Comparison of ENCODE assay signal across 24 cellular contexts in the genomic region with DNA sequence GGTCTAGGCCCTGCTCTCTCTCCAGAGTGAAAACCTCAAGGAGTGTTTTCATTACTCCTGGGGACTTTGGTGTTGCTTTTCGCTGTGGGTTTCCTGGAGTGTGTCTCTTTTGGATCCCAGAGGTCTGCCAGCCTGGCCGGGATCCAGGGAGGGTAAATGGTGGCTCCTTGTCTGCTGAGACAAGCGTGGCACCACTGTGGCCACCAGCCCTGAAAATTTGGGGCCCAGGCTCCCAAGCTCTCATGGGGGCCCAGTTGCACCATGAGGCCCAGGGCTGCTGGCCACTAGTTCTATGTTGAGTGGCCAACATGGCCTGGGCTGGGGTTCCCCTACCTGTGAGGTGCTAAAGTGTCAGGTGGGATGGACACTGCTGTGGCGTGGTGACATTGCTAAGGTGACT.
"Had no signal": no experiment of that assay in that cellular context is flagged by ENCODE, and none has a peak within 500 bp of the region (broad histone marks: within the 10 kb centered on the region; RNA-seq: fewer than 3 reads in every experiment).

No MANE protein-coding gene starts in this region.

- H3K4me1 Mint-ChIP-seq: memory B cell, natural killer cell had no signal

- H3K4me1 ChIP-seq: parathyroid adenoma had no signal

- H3K27ac ChIP-seq: coronary artery, heart left ventricle, left lung, lower lobe of right lung, neural progenitor cell, parathyroid adenoma, psoas muscle, stomach had no signal

- H3K36me3 Mint-ChIP-seq: natural killer cell had no signal

- H3K27me3 ChIP-seq: heart left ventricle, left lung, neural progenitor cell, stomach had no signal

- H3K27ac Mint-ChIP-seq: memory B cell; mesothelial cell of epicardium; natural killer cell; neural progenitor cell; stimulated activated naive B cell treated with anti-CD40 and anti-IgM and Interleukin-4, amounts not matched to agents 10 μg/mL and 1 μg/mL and 100 μg/mL, for 72 hours; type B pancreatic cell had no signal

- FAIRE-seq: endothelial cell of umbilical vein, islet of Langerhans, urothelium cell line had no signal

- H3K27me3 Mint-ChIP-seq: memory B cell; stimulated activated naive B cell treated with anti-CD40 and anti-IgM and Interleukin-4, amounts not matched to agents 10 μg/mL and 1 μg/mL and 100 μg/mL, for 72 hours; type B pancreatic cell had no signal

- H3K4me2 ChIP-seq: neural progenitor cell had no signal

- H3K36me3 ChIP-seq: left lung, lower lobe of right lung, neural progenitor cell had no signal

- DNase-seq: effector CD4-positive, alpha-beta T cell; endodermal cell; foreskin melanocyte; heart left ventricle; hypothalamus; left lung; lower lobe of right lung; natural killer cell; occipital lobe; psoas muscle; retina; stimulated activated CD4-positive, alpha-beta T cell treated with anti-CD3 and anti-CD28 coated beads, Interleukin-2, amount 100 ng/mL, for 24 hours; stimulated activated CD4-positive, alpha-beta T cell treated with anti-CD3 and anti-CD28 coated beads, Interleukin-4, amount 100 ng/mL, for 4 hours; stimulated activated naive B cell treated with anti-CD40 and anti-IgM and Interleukin-4, amounts not matched to agents 10 μg/mL and 1 μg/mL and 100 μg/mL, for 72 hours; stomach had no signal

- H3K9me3 Mint-ChIP-seq: memory B cell; mesothelial cell of epicardium; natural killer cell; neural progenitor cell; stimulated activated naive B cell treated with anti-CD40 and anti-IgM and Interleukin-4, amounts not matched to agents 10 μg/mL and 1 μg/mL and 100 μg/mL, for 72 hours; type B pancreatic cell had no signal

- H3K9ac ChIP-seq: neural progenitor cell, parathyroid adenoma had no signal

- H3K4me3 Mint-ChIP-seq: endodermal cell; memory B cell; mesothelial cell of epicardium; natural killer cell; neural progenitor cell; stimulated activated naive B cell treated with anti-CD40 and anti-IgM and Interleukin-4, amounts not matched to agents 10 μg/mL and 1 μg/mL and 100 μg/mL, for 72 hours; type B pancreatic cell had no signal

- H3K9me3 ChIP-seq: heart left ventricle, left lung, lower lobe of right lung, psoas muscle, stomach had no signal

- H3K4me3 ChIP-seq: coronary artery, heart left ventricle, left lung, lower lobe of right lung, neural progenitor cell, psoas muscle, stomach had no signal
